In the genomic region with DNA sequence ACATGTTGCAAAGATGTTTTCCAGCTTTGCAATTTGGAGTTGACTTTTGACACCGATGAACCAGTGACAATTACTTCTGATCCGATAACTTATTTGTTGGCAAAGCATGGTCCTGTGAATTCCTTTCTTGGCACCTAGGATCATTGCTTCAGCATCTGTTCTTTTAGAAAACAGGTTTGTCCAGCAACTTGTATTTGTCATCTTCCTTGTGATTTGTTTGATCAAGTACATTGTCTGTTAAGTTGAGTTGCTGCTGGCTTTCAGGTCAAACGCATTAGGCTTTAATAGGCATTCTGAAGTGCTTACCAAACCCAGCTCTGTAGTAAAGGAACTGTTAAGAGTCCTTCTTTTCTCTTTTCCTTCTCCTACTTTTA, we compare ENCODE assay signal across 15 cellular contexts.
A peak's percentile ranks its signal among the peaks of the same experiment; 100 is the strongest.
DNase-seq lines count a peak whose midpoint lies in the region; ATAC-seq, FAIRE-seq and TF ChIP-seq lines count a peak whose summit lies in the region.
"Had no signal": no experiment of that assay in that cellular context is flagged by ENCODE, and none has a peak within 500 bp of the region (broad histone marks: within the 10 kb centered on the region; RNA-seq: fewer than 3 reads in every experiment).

No MANE protein-coding gene starts in this region.

- no peaks in the 10 kb centered on the region for H3K9me1 ChIP-seq in K562 (ENCODE audit: control insufficient read depth, insufficient read depth, low read length)

- H3K23ac ChIP-seq in mesenchymal stem cell (ENCODE audit: low read length in 2 of 2): no peak overlapping the region

- H3K4me1 ChIP-seq in K562 (replicated peaks in 1 of 2; ENCODE audit: control insufficient read depth in 2 of 2, insufficient read depth in 2 of 2, low read length in 2 of 2): peaks cover 0 to 4% of the 10 kb centered on the region in 2 experiments; a peak in 2 of 5 replicates
- H3K4me1 ChIP-seq in mucosa of rectum (ENCODE audit: control insufficient read depth in 2 of 2, insufficient read depth in 2 of 2, low read length in 2 of 2): peaks cover 17 to 20% of the 10 kb centered on the region in 2 donors
- H3K4me1 ChIP-seq in kidney (ENCODE audit: control insufficient read depth in 1 of 2, insufficient read depth in 1 of 2, low read depth in 1 of 2, low read length in 2 of 2): peaks cover 5 to 8% of the 10 kb centered on the region in 2 donors
- H3K4me1 ChIP-seq in mesenchymal stem cell (ENCODE audit: control insufficient read depth, insufficient read depth, low read depth, low read length): no peaks in the 10 kb centered on the region

- TF ChIP-seq CTCF in 22Rv1 (IDR thresholded peaks at IDR 0.05): no peak
- no peak for TF ChIP-seq CTCF in K562 (IDR thresholded peaks at IDR 0.05 in 2 of 3, conservative IDR thresholded peaks at IDR 0.05 in 1 of 3; ENCODE audit: insufficient read depth in 2 of 3, low read depth in 1 of 3, low read length in 3 of 3)
- no peak for TF ChIP-seq CTCF in dorsolateral prefrontal cortex (IDR thresholded peaks at IDR 0.05 in 54 of 56, conservative IDR thresholded peaks at IDR 0.05 in 2 of 56; ENCODE audit: low read depth in 1 of 56, partially characterized antibody in 56 of 56)
- no peak for TF ChIP-seq CTCF in kidney (IDR thresholded peaks at IDR 0.05; ENCODE audit: borderline replicate concordance, extremely low read depth, insufficient read depth)

- H3K36me3 ChIP-seq in K562 (ENCODE audit: control insufficient read depth, insufficient read depth, low read length): no peaks in the 10 kb centered on the region
- H3K36me3 ChIP-seq in mucosa of rectum (ENCODE audit: control insufficient read depth in 2 of 2, insufficient read depth in 2 of 2, low read length in 2 of 2): no peaks in the 10 kb centered on the region
- no peaks in the 10 kb centered on the region for H3K36me3 ChIP-seq in kidney (ENCODE audit: control insufficient read depth in 1 of 2, insufficient read depth in 2 of 2, low read length in 2 of 2)
- H3K36me3 ChIP-seq in mesenchymal stem cell (ENCODE audit: control insufficient read depth in 1 of 2, insufficient read depth in 2 of 2, low read depth in 1 of 2, low read length in 2 of 2): no peaks in the 10 kb centered on the region
- H3K36me3 ChIP-seq: thyroid gland had no signal

- intact Hi-C loops in K562 (cut with micrococcal nuclease): no loop called here
- intact Hi-C loops in dorsolateral prefrontal cortex (cut with DNase I): no loop called here
- intact Hi-C loops in kidney (cut with DNase I): no loop called here

- H2BK15ac ChIP-seq in mesenchymal stem cell (ENCODE audit: low read depth, poor library complexity, severe bottlenecking): no peak overlapping the region

- H3K4ac ChIP-seq in mesenchymal stem cell (ENCODE audit: low read depth in 1 of 2, low read length in 2 of 2): no peak overlapping the region

- TF ChIP-seq EP300 in Ishikawa (IDR thresholded peaks at IDR 0.05; ENCODE audit: borderline replicate concordance) (no peak), K562 (IDR thresholded peaks at IDR 0.05; ENCODE audit: low read length) (no peak)

- no TSS peak for BruUV-seq in K562 (replicated peaks; lab: Mats Ljungman, UMichigan)

- no peak overlapping the region for H2AK5ac ChIP-seq in mesenchymal stem cell (ENCODE audit: low read length, severe bottlenecking)

- H4K91ac ChIP-seq in mesenchymal stem cell (ENCODE audit: low read length): no peak overlapping the region

- no peak overlapping the region for H3K4me3 ChIP-seq in K562
- H3K4me3 ChIP-seq in mucosa of rectum (ENCODE audit: low read length in 2 of 2): peak overlapping the region; percentile 18 to 45
- no peak overlapping the region for H3K4me3 ChIP-seq in dorsolateral prefrontal cortex
- no peak overlapping the region for H3K4me3 ChIP-seq in kidney (ENCODE audit: low read length in 2 of 2)
- H3K4me3 ChIP-seq in mesenchymal stem cell (ENCODE audit: insufficient read depth in 1 of 2, low read depth in 1 of 2, low read length in 2 of 2): no peak overlapping the region
- H3K4me3 ChIP-seq: thyroid gland had no signal

- CTCF ChIA-PET in K562 (lab: Yijun Ruan, JAX; ENCODE audit: low intra/inter-chr PET ratio): no interaction called here

- no peak overlapping the region for H3K14ac ChIP-seq in mesenchymal stem cell (ENCODE audit: low read length in 2 of 2)

- 83% methylated on average over 3 of the region's 3 CpGs for WGBS in K562 (ENCODE audit: insufficient coverage, low coverage, missing lambda C conversion rate)
- 83% methylated on average over 3 of the region's 3 CpGs for WGBS in mesenchymal stem cell

- H3K79me2 ChIP-seq in K562 (ENCODE audit: control insufficient read depth, insufficient read depth, low read length): no peaks in the 10 kb centered on the region

- no peak overlapping the region for H4K8ac ChIP-seq in mesenchymal stem cell (ENCODE audit: low read length)

- H3K9me3 ChIP-seq in K562 (replicated peaks; ENCODE audit: control insufficient read depth, insufficient read depth, low read depth, low read length) (no peaks in the 10 kb centered on the region), mucosa of rectum (ENCODE audit: control insufficient read depth in 2 of 2, low read length in 2 of 2) (no peaks in the 10 kb centered on the region), kidney (ENCODE audit: control insufficient read depth in 1 of 2, low read length in 2 of 2) (no peaks in the 10 kb centered on the region), mesenchymal stem cell (ENCODE audit: control insufficient read depth, low read length) (no peaks in the 10 kb centered on the region)
- H3K9me3 ChIP-seq: thyroid gland had no signal

- ATAC-seq in K562: no peak
- ATAC-seq: effector memory CD8-positive, alpha-beta T cell had no signal

- H3K27ac ChIP-seq in 22Rv1: peak overlapping the region; percentile 100
- no peak overlapping the region for H3K27ac ChIP-seq in K562 (ENCODE audit: extremely low read depth, low read depth, low read length)
- H3K27ac ChIP-seq in mucosa of rectum (ENCODE audit: low read depth in 2 of 2, low read length in 2 of 2): peak overlapping the region; percentile 85 to 87
- H3K27ac ChIP-seq in dorsolateral prefrontal cortex: no peak overlapping the region
- no peak overlapping the region for H3K27ac ChIP-seq in kidney (ENCODE audit: low read depth in 2 of 2, low read length in 2 of 2)
- H3K27ac ChIP-seq in mesenchymal stem cell (ENCODE audit: low read length, poor library complexity, severe bottlenecking): no peak overlapping the region

- TF ChIP-seq RAD21 in Ishikawa (IDR thresholded peaks at IDR 0.05; ENCODE audit: low read depth): no peak
- TF ChIP-seq RAD21 in K562 (CRISPR knock-in tag; conservative IDR thresholded peaks at IDR 0.05 in 1 of 2, IDR thresholded peaks at IDR 0.05 in 1 of 2): no peak

- in situ Hi-C loops in K562 (cut with MboI): no loop called here

- no peak overlapping the region for H3K9ac ChIP-seq in K562 (ENCODE audit: insufficient read depth in 1 of 2, low read depth in 2 of 2, low read length in 2 of 2)
- peak overlapping the region in 1 of 2 donors; percentile 61 for H3K9ac ChIP-seq in mucosa of rectum (ENCODE audit: low read depth in 1 of 2, low read length in 2 of 2)
- H3K9ac ChIP-seq in kidney (ENCODE audit: low read length in 2 of 2): no peak overlapping the region
- H3K9ac ChIP-seq in mesenchymal stem cell (ENCODE audit: low read length): no peak overlapping the region

- H2BK12ac ChIP-seq in mesenchymal stem cell (ENCODE audit: low read length in 2 of 2): no peak overlapping the region

- H3K27me3 ChIP-seq in K562 (ENCODE audit: control insufficient read depth in 2 of 2, insufficient read depth in 2 of 2, low read length in 2 of 2): no peaks in the 10 kb centered on the region
- no peaks in the 10 kb centered on the region for H3K27me3 ChIP-seq in mucosa of rectum (ENCODE audit: control insufficient read depth in 2 of 2, insufficient read depth in 2 of 2, low read length in 2 of 2)
- H3K27me3 ChIP-seq in dorsolateral prefrontal cortex: no peaks in the 10 kb centered on the region
- no peaks in the 10 kb centered on the region for H3K27me3 ChIP-seq in mesenchymal stem cell (ENCODE audit: control insufficient read depth in 1 of 2, insufficient read depth in 1 of 2, low read length in 2 of 2)
- H3K27me3 ChIP-seq: thyroid gland had no signal

- TF ChIP-seq POLR2A in K562 (conservative IDR thresholded peaks at IDR 0.05): no peak

- H3K18ac ChIP-seq in mesenchymal stem cell (ENCODE audit: low read depth in 1 of 2, low read length in 2 of 2): no peak overlapping the region

- POLR2A ChIA-PET in K562 (lab: Yijun Ruan, JAX): interaction anchor here (0.7 to 1.0 kb wide), 2 partner anchors 14 to 424 kb away, joined by 3 to 4 read pairs; no protein-coding TSS in a partner anchor

- no peak for DNase-seq in K562 (ENCODE audit: extremely low read depth in 1 of 4, low spot score in 3 of 4)
- DNase-seq in dorsolateral prefrontal cortex: no peak
- no peak for DNase-seq in kidney
- no peak for DNase-seq in activated naive CD4-positive, alpha-beta T cell treated with anti-CD3 and anti-CD28 coated beads, Interleukin-2, amount 50 U/mL, for 16 hours
- no peak for DNase-seq in mesenchymal stem cell
- DNase-seq: activated CD4-positive, alpha-beta memory T cell treated with anti-CD3 and anti-CD28 coated beads for 36 hours; effector memory CD8-positive, alpha-beta T cell; left cardiac atrium; NCI-H2171 treated with DMSO at 0.1 percent for 48 hours; stimulated activated CD4-positive, alpha-beta T cell treated with anti-CD3 and anti-CD28 coated beads, Interleukin-12 subunit alpha, Interleukin-12 subunit beta, amount 100 ng/mL, for 4 hours; T1000; thyroid gland had no signal

- H3K4me2 ChIP-seq in K562 (ENCODE audit: insufficient read depth, low read length) (no peak overlapping the region), mesenchymal stem cell (ENCODE audit: low read length, poor library complexity, severe bottlenecking) (no peak overlapping the region)

- FAIRE-seq in K562 (lab: Jason Lieb, UNC) (no peak), kidney (lab: Jason Lieb, UNC) (no peak)

- H4K20me1 ChIP-seq in K562 (replicated peaks; ENCODE audit: control insufficient read depth, insufficient read depth, low read length): no peaks in the 10 kb centered on the region

- H2BK120ac ChIP-seq in mesenchymal stem cell (ENCODE audit: low read depth, low read length): no peak overlapping the region

- no peaks in the 10 kb centered on the region for H3K79me1 ChIP-seq in mesenchymal stem cell (replicated peaks; ENCODE audit: low read length, poor library complexity, severe bottlenecking)

- H2AFZ ChIP-seq in K562 (ENCODE audit: low read depth, low read length) (peak overlapping the region; percentile 65; the same call in 1 of the 2 replicates), mesenchymal stem cell (ENCODE audit: low read depth, low read length) (no peak overlapping the region)

- H2BK5ac ChIP-seq in mesenchymal stem cell (ENCODE audit: low read depth, low read length, poor library complexity, severe bottlenecking): no peak overlapping the region

TF ChIP-seq in Ishikawa, 13 proteins besides CTCF, POLR2A, EP300 and RAD21 (continues in another document):
- TF ChIP-seq TCF12 (IDR thresholded peaks at IDR 0.05; ENCODE audit: low read depth) (no peak), NFIC (IDR thresholded peaks at IDR 0.05) (0 out of 2 replicates have a peak, but pooled peaks have one; percentile 6), TAF1 (IDR thresholded peaks at IDR 0.05; ENCODE audit: low read depth) (no peak)

TF ChIP-seq in K562, 482 proteins besides CTCF, POLR2A, EP300 and RAD21 (continues in another document):
- no peak for TF ChIP-seq NR2C2 (CRISPR knock-in tag; IDR thresholded peaks at IDR 0.05)
- peak; percentile 3; the same call in 1 of the 2 replicates for TF ChIP-seq NR2C2 (tag; IDR thresholded peaks at IDR 0.05)
- no peak for TF ChIP-seq HEY1 (CRISPR knock-in tag; IDR thresholded peaks at IDR 0.05; ENCODE audit: borderline replicate concordance)

Comparison
In these comparisons a context has a peak if more than half of its experiments do, and no peak if none do; other contexts are left out.
1. H3K27ac ChIP-seq: peak in 22Rv1 (single experiment) and mucosa of rectum (2 of 2); none in K562 (single experiment), dorsolateral prefrontal cortex (0 of 59), kidney (0 of 2) and mesenchymal stem cell (single experiment).
2. H3K4me3 ChIP-seq: peak in mucosa of rectum (2 of 2); none in K562 (single experiment), dorsolateral prefrontal cortex (0 of 59), kidney (0 of 2) and mesenchymal stem cell (0 of 2).